17 cellular contexts compared by ENCODE assay signal in genomic region chr21:46181436-46181835, GRCh38. TPM values are rescaled to one million over a fixed set of nuclear protein-coding genes. Genes with fewer than 3 reads are reported as not detected.
DNase-seq lines count a peak whose midpoint lies in the region; ATAC-seq, FAIRE-seq and TF ChIP-seq lines count a peak whose summit lies in the region.
"Had no signal": no experiment of that assay in that cellular context is flagged by ENCODE, and none has a peak within 500 bp of the region (broad histone marks: within the 10 kb centered on the region; RNA-seq: fewer than 3 reads in every experiment).

No MANE protein-coding gene starts in this region.

- no peak overlapping the region for H2AFZ ChIP-seq in smooth muscle cell (ENCODE audit: low read depth)

- no peaks in the 10 kb centered on the region for H3K27me3 ChIP-seq in right atrium auricular region
- H3K27me3 ChIP-seq in suprapubic skin = no peaks in the 10 kb centered on the region
- no peaks in the 10 kb centered on the region for H3K27me3 ChIP-seq in small intestine (ENCODE audit: control insufficient read depth in 2 of 2, insufficient read depth in 2 of 2, low read length in 2 of 2)
- H3K27me3 ChIP-seq in smooth muscle cell (ENCODE audit: low read depth) = no peaks in the 10 kb centered on the region

- peak; percentile 34 for DNase-seq in right atrium auricular region (ENCODE audit: low spot score)
- DNase-seq in left cardiac atrium = no peak
- DNase-seq in WTC11 (ENCODE audit: low spot score) = no peak
- no peak for DNase-seq in mesothelial cell of epicardium (ENCODE audit: low spot score in 2 of 2, unreplicated experiment in 2 of 2)
- peak; percentile 55 to 75 for DNase-seq in suprapubic skin (ENCODE audit: low spot score in 2 of 2)
- DNase-seq in small intestine = no peak
- DNase-seq in smooth muscle cell (lab: John Stamatoyannopoulos, UW; ENCODE audit: unreplicated experiment) = no peak
- DNase-seq: DMS 273 treated with DMSO at 0.1 percent for 48 hours, GF-D8, NCI-H187, NCI-H345, NCI-H526 treated with DMSO at 0.1 percent for 48 hours, SIG-M5 had no signal

- H3K4me2 ChIP-seq in smooth muscle cell = no peak overlapping the region

- POLR2A ChIA-PET in WTC11 (lab: Charles Lee) = no interaction called here

- H3K4me3 Mint-ChIP-seq in WTC11 (peak overlapping the region; percentile 31; the same call in 1 of the 2 replicates), mesothelial cell of epicardium (no peak overlapping the region)

- no peak for FAIRE-seq in small intestine (lab: Jason Lieb, UNC)
- FAIRE-seq: GM19239 had no signal

- H3K4me1 ChIP-seq in right atrium auricular region = peaks cover 0 to 15% of the 10 kb centered on the region in 2 donors
- peaks cover 10% of the 10 kb centered on the region for H3K4me1 ChIP-seq in suprapubic skin
- H3K4me1 ChIP-seq in small intestine (ENCODE audit: control insufficient read depth in 2 of 2, insufficient read depth in 1 of 2, low read depth in 1 of 2, low read length in 1 of 2) = no peaks in the 10 kb centered on the region
- peaks cover 3% of the 10 kb centered on the region for H3K4me1 ChIP-seq in smooth muscle cell (ENCODE audit: low read depth)
- H3K4me1 ChIP-seq: HAP-1 had no signal

- no peak overlapping the region for H3K27ac ChIP-seq in right atrium auricular region
- H3K27ac ChIP-seq in suprapubic skin = no peak overlapping the region
- no peak overlapping the region for H3K27ac ChIP-seq in small intestine (ENCODE audit: low read depth in 1 of 2, low read length in 1 of 2)
- H3K27ac ChIP-seq in smooth muscle cell (ENCODE audit: low read depth) = no peak overlapping the region
- H3K27ac ChIP-seq: C4-2B had no signal

- ATAC-seq in left cardiac atrium (no peak), WTC11 (no peak), GM18907 (IDR thresholded peaks at IDR 0.05; ENCODE audit: unreplicated experiment) (no peak)

- intact Hi-C loops in left cardiac atrium (cut with DNase I) = no loop called here

- TF ChIP-seq POLR2A in suprapubic skin (IDR thresholded peaks at IDR 0.05) = no peak

- WGBS in suprapubic skin = 92% methylated on average over 6 of the region's 19 CpGs
- WGBS in small intestine, 3 donors = 91 to 92% (median 92%) methylated on average over 19 of the region's 19 CpGs
- WGBS in smooth muscle cell (ENCODE audit: low lambda C conversion rate) = 96% methylated on average over 14 of the region's 19 CpGs

- H3K36me3 ChIP-seq in right atrium auricular region (no peaks in the 10 kb centered on the region), suprapubic skin (no peaks in the 10 kb centered on the region), small intestine (ENCODE audit: control insufficient read depth in 2 of 2, insufficient read depth in 2 of 2, low read length in 2 of 2) (no peaks in the 10 kb centered on the region), smooth muscle cell (ENCODE audit: low read depth) (no peaks in the 10 kb centered on the region)
- H3K36me3 ChIP-seq: HAP-1 had no signal

- H3K27me3 Mint-ChIP-seq in WTC11 (ENCODE audit: low read depth) = no peaks in the 10 kb centered on the region
- no peaks in the 10 kb centered on the region for H3K27me3 Mint-ChIP-seq in mesothelial cell of epicardium (ENCODE audit: low read depth)

- TF ChIP-seq CTCF in right atrium auricular region (IDR thresholded peaks at IDR 0.05) (no peak), WTC11 (IDR thresholded peaks at IDR 0.05) (no peak), mesothelial cell of epicardium (IDR thresholded peaks at IDR 0.05; ENCODE audit: unreplicated experiment) (no peak), suprapubic skin (IDR thresholded peaks at IDR 0.05) (no peak), smooth muscle cell (IDR thresholded peaks at IDR 0.05; ENCODE audit: borderline replicate concordance, insufficient read depth, poor library complexity, severe bottlenecking) (no peak)

- H3K36me3 Mint-ChIP-seq in WTC11 (peaks cover 16% of the 10 kb centered on the region), mesothelial cell of epicardium (peaks cover 18% of the 10 kb centered on the region)

- H3K9me3 Mint-ChIP-seq in WTC11 = peaks cover 19% of the 10 kb centered on the region
- peaks cover 17% of the 10 kb centered on the region for H3K9me3 Mint-ChIP-seq in mesothelial cell of epicardium

- no peak overlapping the region for H3K4me3 ChIP-seq in right atrium auricular region
- H3K4me3 ChIP-seq in suprapubic skin = no peak overlapping the region
- H3K4me3 ChIP-seq in small intestine (ENCODE audit: low read depth in 1 of 2, low read length in 2 of 2) = no peak overlapping the region
- H3K4me3 ChIP-seq in smooth muscle cell = no peak overlapping the region
- H3K4me3 ChIP-seq: HAP-1 had no signal

- no peaks in the 10 kb centered on the region for H3F3A ChIP-seq in smooth muscle cell (ENCODE audit: low read depth)

- H3K9me3 ChIP-seq in right atrium auricular region = no peaks in the 10 kb centered on the region
- H3K9me3 ChIP-seq in suprapubic skin = no peaks in the 10 kb centered on the region
- no peaks in the 10 kb centered on the region for H3K9me3 ChIP-seq in small intestine (ENCODE audit: control insufficient read depth, low read depth)
- H3K9me3 ChIP-seq in smooth muscle cell (replicated peaks; ENCODE audit: low read depth) = no peaks in the 10 kb centered on the region
- H3K9me3 ChIP-seq: HAP-1 had no signal

- TF ChIP-seq EP300 in suprapubic skin (IDR thresholded peaks at IDR 0.05) = no peak

- peaks cover 11% of the 10 kb centered on the region for H3K79me2 ChIP-seq in smooth muscle cell (ENCODE audit: low read depth)

- H3K4me1 Mint-ChIP-seq in WTC11 (peaks cover 19% of the 10 kb centered on the region), mesothelial cell of epicardium (peaks cover 6% of the 10 kb centered on the region)

- no peaks in the 10 kb centered on the region for H4K20me1 ChIP-seq in smooth muscle cell (ENCODE audit: low read depth)

- CTCF ChIA-PET in WTC11 (lab: Charles Lee) = interaction anchor here (1.3 to 2.0 kb wide), 3 partner anchors 9 to 38 kb away, joined by 4 to 8 read pairs (median 5); no protein-coding TSS in a partner anchor

- no peak overlapping the region for H3K9ac ChIP-seq in smooth muscle cell (ENCODE audit: low read depth)

- H3K27ac Mint-ChIP-seq in WTC11 (no peak overlapping the region), mesothelial cell of epicardium (peak overlapping the region; percentile 16)

TF ChIP-seq in WTC11, 78 proteins besides CTCF, POLR2A, EP300 and RAD21:
- no peak for TF ChIP-seq ATF6 (CRISPR knock-in tag; IDR thresholded peaks at IDR 0.05)
- TF ChIP-seq ZNF317 (CRISPR knock-in tag; IDR thresholded peaks at IDR 0.05; ENCODE audit: borderline replicate concordance, low read depth) = no peak

RNA-seq across cellular contexts. Expression of gene SPATC1L, which starts 2.8 kb away (rescaled TPM):
- total RNA-seq in right atrium auricular region (10 to 100 TPM in 1 of 2 donors, 1 to 10 TPM in 1; 8.7 to 12.5 TPM), left cardiac atrium (10 to 100 TPM in 1 of 2 donors, 1 to 10 TPM in 1; 10.0 to 11.0 TPM), WTC11 (2021) (56.5 to 61.7 TPM (median 57.6 TPM) in 3 replicates), mesothelial cell of epicardium (27.5 to 28.1 TPM (median 27.6 TPM) in 3 replicates), suprapubic skin (10 to 100 TPM in 2 of 4 donors, 1 to 10 TPM in 2; 2.5 to 15.0 (median 6.9) TPM), smooth muscle cell (6.4 and 10.5 TPM in 2 replicates)
- polyA plus RNA-seq in small intestine (10 to 100 TPM in 1 of 3 donors, 1 to 10 TPM in 2; 2.9 to 10.4 (median 5.9) TPM), smooth muscle cell (36.5 and 40.2 TPM in 2 replicates)

RNA-seq across cellular contexts. Expression of gene FTCD, which starts 26.1 kb away (rescaled TPM):
- under 1 TPM in 1 of 2 donors, not detected in 1; 0.24 TPM for total RNA-seq in right atrium auricular region
- total RNA-seq in left cardiac atrium = 1 to 10 TPM in 1 of 2 donors, under 1 TPM in 1; 0.68 to 1.6 TPM
- 6.1 to 9.6 TPM (median 9.5 TPM) in 3 replicates for total RNA-seq in WTC11 (2021)
- total RNA-seq in mesothelial cell of epicardium = 8.8 to 12.5 TPM (median 9.6 TPM) in 3 replicates
- not detected for total RNA-seq in suprapubic skin
- 10 to 100 TPM in 2 of 3 donors, under 1 TPM in 1; 0.31 to 55.1 (median 22.8) TPM for polyA plus RNA-seq in small intestine
- total RNA-seq in smooth muscle cell = 1.3 and 4.1 TPM in 2 replicates
- polyA plus RNA-seq in smooth muscle cell = 15.2 and 18.0 TPM in 2 replicates

RNA-seq across cellular contexts. Expression of gene LSS, which starts 47.1 kb away (rescaled TPM):
- total RNA-seq in right atrium auricular region (10 to 100 TPM; 31.4 to 36.6 TPM), left cardiac atrium (10 to 100 TPM; 66.4 to 66.7 TPM), WTC11 (2021) (79.9 to 101 TPM (median 92.6 TPM) in 3 replicates), mesothelial cell of epicardium (78.2 to 85.8 TPM (median 80.6 TPM) in 3 replicates), suprapubic skin (100 to 1,000 TPM; 128 to 251 (median 164) TPM), smooth muscle cell (33.2 and 37.7 TPM in 2 replicates)
- polyA plus RNA-seq in small intestine (10 to 100 TPM; 13.2 to 42.1 (median 23.9) TPM), smooth muscle cell (21.8 and 32.5 TPM in 2 replicates)

Comparison
In these comparisons a context has a peak if more than half of its experiments do, and no peak if none do; other contexts are left out.
1. DNase-seq: peak in right atrium auricular region (single experiment) and suprapubic skin (2 of 2); none in left cardiac atrium (single experiment), WTC11 (single experiment), mesothelial cell of epicardium (0 of 2), small intestine (single experiment) and smooth muscle cell (single experiment).